Comparison of ENCODE assay signal across 2 cellular contexts in the genomic region with DNA sequence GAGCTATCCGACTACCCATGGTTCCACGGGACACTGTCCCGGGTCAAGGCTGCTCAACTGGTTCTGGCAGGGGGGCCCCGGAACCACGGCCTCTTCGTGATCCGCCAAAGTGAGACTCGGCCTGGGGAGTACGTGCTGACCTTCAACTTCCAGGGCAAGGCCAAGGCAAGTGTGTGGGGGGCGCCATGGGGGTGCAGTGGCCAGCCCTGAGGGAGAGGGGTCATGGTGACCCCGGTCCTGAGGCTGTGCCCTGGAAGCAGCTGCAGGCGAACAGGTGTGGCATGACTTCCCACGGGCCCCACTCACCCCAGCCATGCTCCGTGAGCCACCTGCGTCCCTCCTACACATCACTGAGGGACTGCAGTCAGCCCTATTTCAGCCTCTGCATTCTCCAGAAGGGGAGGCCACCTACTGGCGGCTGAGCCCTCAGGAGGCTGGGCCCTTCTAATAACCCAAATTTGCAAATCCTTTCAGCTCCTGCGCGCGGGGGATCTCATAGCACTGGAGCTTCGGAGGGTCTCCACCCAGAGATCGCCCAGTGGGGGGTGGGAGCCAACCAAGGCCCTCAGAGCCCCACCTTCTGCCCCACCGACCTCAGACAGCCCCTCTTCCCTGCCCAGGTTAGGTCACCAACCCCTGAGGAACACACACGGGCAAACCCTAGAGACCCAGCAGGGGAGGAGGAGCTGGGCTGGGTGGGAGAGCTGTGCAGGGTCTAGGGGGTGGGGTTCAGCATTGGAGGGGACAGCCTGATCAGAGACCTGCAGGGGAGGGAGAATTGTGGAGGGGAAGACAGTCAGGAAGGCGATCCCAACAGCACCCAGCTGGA.
TF ChIP-seq lines count a peak whose summit lies in the region.

No MANE protein-coding gene starts in this region.

TF ChIP-seq in Ishikawa, 13 proteins besides CTCF, POLR2A, EP300 and RAD21:
- TF ChIP-seq USF1 (IDR thresholded peaks at IDR 0.05) (no peak), FOXM1 (IDR thresholded peaks at IDR 0.05; ENCODE audit: borderline replicate concordance, low read depth) (no peak), YY1 (IDR thresholded peaks at IDR 0.05; ENCODE audit: low read depth) (no peak), CREB1 (IDR thresholded peaks at IDR 0.05; ENCODE audit: low read depth) (no peak), REST (IDR thresholded peaks at IDR 0.05; ENCODE audit: low read depth) (no peak), CEBPB (IDR thresholded peaks at IDR 0.05) (no peak), EGR1 (IDR thresholded peaks at IDR 0.05) (no peak), TAF1 (IDR thresholded peaks at IDR 0.05; ENCODE audit: low read depth) (no peak), TEAD4 (IDR thresholded peaks at IDR 0.05) (no peak), ZBTB7A (IDR thresholded peaks at IDR 0.05; ENCODE audit: low read depth) (no peak), NFIC (IDR thresholded peaks at IDR 0.05) (no peak), TCF12 (IDR thresholded peaks at IDR 0.05; ENCODE audit: low read depth) (no peak)
- TF ChIP-seq, protein P1, sequence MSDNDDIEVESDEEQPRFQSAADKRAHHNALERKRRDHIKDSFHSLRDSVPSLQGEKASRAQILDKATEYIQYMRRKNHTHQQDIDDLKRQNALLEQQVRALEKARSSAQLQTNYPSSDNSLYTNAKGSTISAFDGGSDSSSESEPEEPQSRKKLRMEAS (IDR thresholded peaks at IDR 0.05): no peak

TF ChIP-seq in K562, 482 proteins besides CTCF, POLR2A, EP300 and RAD21 (continues in another document):
- TF ChIP-seq, protein P2, sequence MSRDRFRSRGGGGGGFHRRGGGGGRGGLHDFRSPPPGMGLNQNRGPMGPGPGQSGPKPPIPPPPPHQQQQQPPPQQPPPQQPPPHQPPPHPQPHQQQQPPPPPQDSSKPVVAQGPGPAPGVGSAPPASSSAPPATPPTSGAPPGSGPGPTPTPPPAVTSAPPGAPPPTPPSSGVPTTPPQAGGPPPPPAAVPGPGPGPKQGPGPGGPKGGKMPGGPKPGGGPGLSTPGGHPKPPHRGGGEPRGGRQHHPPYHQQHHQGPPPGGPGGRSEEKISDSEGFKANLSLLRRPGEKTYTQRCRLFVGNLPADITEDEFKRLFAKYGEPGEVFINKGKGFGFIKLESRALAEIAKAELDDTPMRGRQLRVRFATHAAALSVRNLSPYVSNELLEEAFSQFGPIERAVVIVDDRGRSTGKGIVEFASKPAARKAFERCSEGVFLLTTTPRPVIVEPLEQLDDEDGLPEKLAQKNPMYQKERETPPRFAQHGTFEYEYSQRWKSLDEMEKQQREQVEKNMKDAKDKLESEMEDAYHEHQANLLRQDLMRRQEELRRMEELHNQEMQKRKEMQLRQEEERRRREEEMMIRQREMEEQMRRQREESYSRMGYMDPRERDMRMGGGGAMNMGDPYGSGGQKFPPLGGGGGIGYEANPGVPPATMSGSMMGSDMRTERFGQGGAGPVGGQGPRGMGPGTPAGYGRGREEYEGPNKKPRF (IDR thresholded peaks at IDR 0.05; ENCODE audit: low read depth, low read length): no peak
- TF ChIP-seq, protein P3, sequence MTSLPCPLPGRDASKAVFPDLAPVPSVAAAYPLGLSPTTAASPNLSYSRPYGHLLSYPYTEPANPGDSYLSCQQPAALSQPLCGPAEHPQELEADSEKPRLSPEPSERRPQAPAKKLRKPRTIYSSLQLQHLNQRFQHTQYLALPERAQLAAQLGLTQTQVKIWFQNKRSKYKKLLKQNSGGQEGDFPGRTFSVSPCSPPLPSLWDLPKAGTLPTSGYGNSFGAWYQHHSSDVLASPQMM (CRISPR knock-in tag; IDR thresholded peaks at IDR 0.05): no peak
- TF ChIP-seq FOXJ2 (tag; IDR thresholded peaks at IDR 0.05) (no peak), ZNF740 (CRISPR knock-in tag; IDR thresholded peaks at IDR 0.05) (peak; percentile 57; the same call in 1 of the 2 replicates), ZNF740 (tag; IDR thresholded peaks at IDR 0.05) (no peak), ZSCAN29 (IDR thresholded peaks at IDR 0.05) (no peak), THAP12 (CRISPR knock-in tag; IDR thresholded peaks at IDR 0.05) (no peak), E4F1 (CRISPR knock-in tag; IDR thresholded peaks at IDR 0.05; ENCODE audit: borderline replicate concordance) (no peak), SNRNP70 (optimal IDR thresholded peaks at IDR 0.05; ENCODE audit: low read depth, low read length) (no peak), NFE2L1 (tag; IDR thresholded peaks at IDR 0.05; ENCODE audit: borderline replicate concordance, low read depth) (no peak), POLR3A (IDR thresholded peaks at IDR 0.05; ENCODE audit: borderline replicate concordance, extremely low read depth, insufficient read depth, insufficient read length) (no peak), SMAD1 (IDR thresholded peaks at IDR 0.05; ENCODE audit: low read depth, low read length, partially characterized antibody) (no peak), CBX2 (IDR thresholded peaks at IDR 0.05; ENCODE audit: insufficient read depth, low read length, poor library complexity, severe bottlenecking) (no peak), IRF1 (CRISPR knock-in tag; IDR thresholded peaks at IDR 0.05; ENCODE audit: borderline replicate concordance) (no peak), ILK (tag; IDR thresholded peaks at IDR 0.05; ENCODE audit: borderline replicate concordance, low read depth) (no peak), ZC3H11A (IDR thresholded peaks at IDR 0.05; ENCODE audit: low read depth, low read length) (no peak), BMI1 (IDR thresholded peaks at IDR 0.05; ENCODE audit: low read length) (no peak), CTBP1 (IDR thresholded peaks at IDR 0.05; ENCODE audit: borderline replicate concordance) (0 out of 2 replicates have a peak, but pooled peaks have one; percentile 27), RBM22 (IDR thresholded peaks at IDR 0.05; ENCODE audit: low read depth, low read length, poor library complexity, severe bottlenecking) (no peak), CHAMP1 (IDR thresholded peaks at IDR 0.05) (no peak), STAT6 (CRISPR knock-in tag; IDR thresholded peaks at IDR 0.05) (no peak), SIRT6 (IDR thresholded peaks at IDR 0.05; ENCODE audit: low read depth, low read length) (no peak), ASH1L (IDR thresholded peaks at IDR 0.05; ENCODE audit: borderline replicate concordance, low read depth, partially characterized antibody) (no peak), HDGF (IDR thresholded peaks at IDR 0.05) (no peak), ZNF764 (CRISPR knock-in tag; IDR thresholded peaks at IDR 0.05; ENCODE audit: low read depth) (no peak)
- TF ChIP-seq, protein P4, sequence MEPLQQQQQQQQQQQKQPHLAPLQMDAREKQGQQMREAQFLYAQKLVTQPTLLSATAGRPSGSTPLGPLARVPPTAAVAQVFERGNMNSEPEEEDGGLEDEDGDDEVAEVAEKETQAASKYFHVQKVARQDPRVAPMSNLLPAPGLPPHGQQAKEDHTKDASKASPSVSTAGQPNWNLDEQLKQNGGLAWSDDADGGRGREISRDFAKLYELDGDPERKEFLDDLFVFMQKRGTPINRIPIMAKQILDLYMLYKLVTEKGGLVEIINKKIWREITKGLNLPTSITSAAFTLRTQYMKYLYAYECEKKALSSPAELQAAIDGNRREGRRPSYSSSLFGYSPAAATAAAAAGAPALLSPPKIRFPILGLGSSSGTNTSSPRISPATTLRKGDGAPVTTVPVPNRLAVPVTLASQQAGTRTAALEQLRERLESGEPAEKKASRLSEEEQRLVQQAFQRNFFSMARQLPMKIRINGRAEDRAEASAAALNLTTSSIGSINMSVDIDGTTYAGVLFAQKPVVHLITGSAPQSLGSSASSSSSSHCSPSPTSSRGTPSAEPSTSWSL (CRISPR knock-in tag; IDR thresholded peaks at IDR 0.05; ENCODE audit: borderline replicate concordance): no peak
- TF ChIP-seq, protein P5, sequence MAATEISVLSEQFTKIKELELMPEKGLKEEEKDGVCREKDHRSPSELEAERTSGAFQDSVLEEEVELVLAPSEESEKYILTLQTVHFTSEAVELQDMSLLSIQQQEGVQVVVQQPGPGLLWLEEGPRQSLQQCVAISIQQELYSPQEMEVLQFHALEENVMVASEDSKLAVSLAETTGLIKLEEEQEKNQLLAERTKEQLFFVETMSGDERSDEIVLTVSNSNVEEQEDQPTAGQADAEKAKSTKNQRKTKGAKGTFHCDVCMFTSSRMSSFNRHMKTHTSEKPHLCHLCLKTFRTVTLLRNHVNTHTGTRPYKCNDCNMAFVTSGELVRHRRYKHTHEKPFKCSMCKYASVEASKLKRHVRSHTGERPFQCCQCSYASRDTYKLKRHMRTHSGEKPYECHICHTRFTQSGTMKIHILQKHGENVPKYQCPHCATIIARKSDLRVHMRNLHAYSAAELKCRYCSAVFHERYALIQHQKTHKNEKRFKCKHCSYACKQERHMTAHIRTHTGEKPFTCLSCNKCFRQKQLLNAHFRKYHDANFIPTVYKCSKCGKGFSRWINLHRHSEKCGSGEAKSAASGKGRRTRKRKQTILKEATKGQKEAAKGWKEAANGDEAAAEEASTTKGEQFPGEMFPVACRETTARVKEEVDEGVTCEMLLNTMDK (IDR thresholded peaks at IDR 0.05; ENCODE audit: borderline replicate concordance, insufficient read depth, low read depth, low read length, poor library complexity, severe bottlenecking): peak; percentile 21
